2 cellular contexts compared by ENCODE assay signal in genomic region chr5:76867027-76867426, GRCh38.
TF ChIP-seq lines count a peak whose summit lies in the region.

No MANE protein-coding gene starts in this region.

TF ChIP-seq in SK-N-SH, 30 proteins besides CTCF, POLR2A, EP300 and RAD21 (continued from another document):
- no peak for TF ChIP-seq CHD2 (IDR thresholded peaks at IDR 0.05; ENCODE audit: low read length, partially characterized antibody)
- TF ChIP-seq MXI1 (IDR thresholded peaks at IDR 0.05; ENCODE audit: low read depth, low read length) = no peak

TF ChIP-seq in SK-N-SH treated with all-trans-retinoic acid at 6 μM for 48 hours, 23 proteins besides CTCF, POLR2A, EP300 and RAD21 (continued from another document):
- TF ChIP-seq POU6F1 (CRISPR knock-in tag; IDR thresholded peaks at IDR 0.05; ENCODE audit: borderline replicate concordance, low read depth) (no peak), ZNF565 (CRISPR knock-in tag; conservative IDR thresholded peaks at IDR 0.05; ENCODE audit: low read depth) (no peak), PPARA (CRISPR knock-in tag; IDR thresholded peaks at IDR 0.05; ENCODE audit: borderline replicate concordance) (no peak), ZNF8 (CRISPR knock-in tag; IDR thresholded peaks at IDR 0.05) (no peak), ZFP3 (CRISPR knock-in tag; IDR thresholded peaks at IDR 0.05) (no peak), RARB (CRISPR knock-in tag; IDR thresholded peaks at IDR 0.05) (no peak), ARNTL (CRISPR knock-in tag; IDR thresholded peaks at IDR 0.05; ENCODE audit: borderline replicate concordance, low read depth) (no peak), ZNF70 (CRISPR knock-in tag; IDR thresholded peaks at IDR 0.05) (no peak), CSDC2 (CRISPR knock-in tag; IDR thresholded peaks at IDR 0.05) (no peak), PATZ1 (CRISPR knock-in tag; IDR thresholded peaks at IDR 0.05; ENCODE audit: borderline replicate concordance) (no peak), OSR1 (CRISPR knock-in tag; IDR thresholded peaks at IDR 0.05) (no peak), GLIS3 (CRISPR knock-in tag; IDR thresholded peaks at IDR 0.05) (no peak), ZC3H10 (CRISPR knock-in tag; IDR thresholded peaks at IDR 0.05) (no peak), CREB5 (CRISPR knock-in tag; IDR thresholded peaks at IDR 0.05; ENCODE audit: low read depth) (no peak), TSHZ2 (CRISPR knock-in tag; IDR thresholded peaks at IDR 0.05) (no peak), ESRRG (CRISPR knock-in tag; IDR thresholded peaks at IDR 0.05) (no peak)
